In genomic region chr19:52889931-52890330, GRCh38 we compare ENCODE assay signal across 26 cellular contexts.
"Had no signal": no experiment of that assay in that cellular context is flagged by ENCODE, and none has a peak within 500 bp of the region (broad histone marks: within the 10 kb centered on the region; RNA-seq: fewer than 3 reads in every experiment).

No MANE protein-coding gene starts in this region.

- H3K9me3 Mint-ChIP-seq: activated CD8-positive, alpha-beta T cell treated with anti-CD3 and anti-CD28 coated beads for 36 hours had no signal

- H3K4me3 Mint-ChIP-seq: activated CD8-positive, alpha-beta T cell treated with anti-CD3 and anti-CD28 coated beads for 36 hours; activated naive CD4-positive, alpha-beta T cell treated with anti-CD3 and anti-CD28 coated beads, Interleukin-2, amount 10 ng/mL, durations not matched to agents 7 days and 5 days; activated naive CD8-positive, alpha-beta T cell treated with anti-CD3 and anti-CD28 coated beads for 36 hours; activated T-cell treated with anti-CD3 and anti-CD28 coated beads, Interleukin-2, amount 50 U/mL, for 72 hours had no signal

- DNase-seq: activated CD4-positive, alpha-beta T cell treated with anti-CD3 and anti-CD28 coated beads, Interleukin-2, amount 50 U/mL, for 1 hour; activated CD4-positive, CD25-positive, alpha-beta regulatory T cell; activated CD8-positive, alpha-beta memory T cell treated with anti-CD3 and anti-CD28 coated beads, Interleukin-2, amount 50 U/mL, for 4 hours; activated CD8-positive, alpha-beta T cell treated with anti-CD3 and anti-CD28 coated beads for 36 hours; activated gamma-delta T cell treated with Interleukin-2 at 50 U/mL for 16 hours; activated naive CD4-positive, alpha-beta T cell treated with anti-CD3 and anti-CD28 coated beads, Interleukin-2, amount 10 ng/mL, durations not matched to agents 7 days and 5 days; activated naive CD8-positive, alpha-beta T cell treated with anti-CD3 and anti-CD28 coated beads for 36 hours; activated T-cell treated with anti-CD3 and anti-CD28 coated beads, Interleukin-2, amount 50 U/mL, for 72 hours; caudate nucleus; MG63; NCI-H1105; NCI-H1436; NCI-H1694 treated with DMSO at 0.1 percent for 48 hours; NCI-H2029 treated with DMSO at 0.1 percent for 48 hours; NCI-H345; NCI-H510A treated with DMSO at 0.1 percent for 48 hours; NCI-H69; Peyer's patch; Right ventricle myocardium superior; SW 1271; T-helper 9 cell had no signal

- H3K4me1 Mint-ChIP-seq: activated naive CD4-positive, alpha-beta T cell treated with anti-CD3 and anti-CD28 coated beads, Interleukin-2, amount 10 ng/mL, durations not matched to agents 7 days and 5 days had no signal

- H3K27me3 Mint-ChIP-seq: activated CD8-positive, alpha-beta T cell treated with anti-CD3 and anti-CD28 coated beads for 36 hours; activated naive CD4-positive, alpha-beta T cell treated with anti-CD3 and anti-CD28 coated beads, Interleukin-2, amount 10 ng/mL, durations not matched to agents 7 days and 5 days; activated naive CD8-positive, alpha-beta T cell treated with anti-CD3 and anti-CD28 coated beads for 36 hours had no signal

- H3K27ac Mint-ChIP-seq: activated CD8-positive, alpha-beta T cell treated with anti-CD3 and anti-CD28 coated beads for 36 hours; activated naive CD4-positive, alpha-beta T cell treated with anti-CD3 and anti-CD28 coated beads, Interleukin-2, amount 10 ng/mL, durations not matched to agents 7 days and 5 days; activated naive CD8-positive, alpha-beta T cell treated with anti-CD3 and anti-CD28 coated beads for 36 hours; activated T-cell treated with anti-CD3 and anti-CD28 coated beads, Interleukin-2, amount 50 U/mL, for 72 hours; activated T-helper 2 cell treated with anti-CD3 and anti-CD28 coated beads, Interferon-gamma antibody, Interleukin-2, Interleukin-4, amounts not matched to agents 10 μg/mL and 5 μg/mL and 100 μg/mL, durations not matched to agents 14 hours and 24 hours and 36 hours had no signal

- H3K27ac ChIP-seq: breast epithelium, KMS-11, Peyer's patch, RWPE1, SJSA1 had no signal
